ENCODE assay signal across 15 cellular contexts in genomic region chr21:33856893-33857527, GRCh38.
"Had no signal": no experiment of that assay in that cellular context is flagged by ENCODE, and none has a peak within 500 bp of the region (broad histone marks: within the 10 kb centered on the region; RNA-seq: fewer than 3 reads in every experiment).

No MANE protein-coding gene starts in this region.

- DNase-seq: activated CD4-positive, alpha-beta T cell treated with anti-CD3 and anti-CD28 coated beads for 36 hours; activated CD4-positive, alpha-beta T cell treated with anti-CD3 and anti-CD28 coated beads, Interleukin-2, amount 50 U/mL, for 48 hours; activated gamma-delta T cell; cortex of kidney; erythroblast; head of caudate nucleus; kidney; left lung; midbrain; occipital lobe; right cardiac atrium; stimulated activated naive CD4-positive, alpha-beta T cell had no signal

- H3K4me3 ChIP-seq: breast epithelium, gastrocnemius medialis, left lung, prostate gland had no signal

- H3K27me3 ChIP-seq: breast epithelium, gastrocnemius medialis, left lung had no signal

- H3K36me3 ChIP-seq: breast epithelium, gastrocnemius medialis, left lung, prostate gland had no signal

- ATAC-seq: activated CD4-positive, alpha-beta T cell treated with anti-CD3 and anti-CD28 coated beads for 36 hours; gastrocnemius medialis; left lung; right cardiac atrium had no signal

- H3K4me1 ChIP-seq: breast epithelium, left lung, prostate gland had no signal

- H3K27ac ChIP-seq: breast epithelium, gastrocnemius medialis, left lung, prostate gland had no signal

- H3K9me3 ChIP-seq: breast epithelium, gastrocnemius medialis, left lung, prostate gland had no signal
